In genomic region chrX:46792826-46793195, GRCh38 we compare ENCODE assay signal across 1 cellular context.
TF ChIP-seq lines count a peak whose summit lies in the region.

No MANE protein-coding gene starts in this region.

TF ChIP-seq in endothelial cell of umbilical vein, 7 proteins besides CTCF, POLR2A, EP300 and RAD21:
- no peak for TF ChIP-seq MYC (IDR thresholded peaks at IDR 0.05; ENCODE audit: low read depth, low read length)
- TF ChIP-seq GATA2 (IDR thresholded peaks at IDR 0.05; ENCODE audit: insufficient read depth, insufficient read length, low read depth, low read length), result no peak
- TF ChIP-seq EZH2 (IDR thresholded peaks at IDR 0.05; ENCODE audit: borderline replicate concordance, low read depth, low read length, severe bottlenecking), result no peak
- TF ChIP-seq POLR2AphosphoS5 (IDR thresholded peaks at IDR 0.05; ENCODE audit: insufficient read depth, low read depth, low read length), result no peak
- no peak for TF ChIP-seq JUN (IDR thresholded peaks at IDR 0.05; ENCODE audit: borderline replicate concordance, insufficient read depth, insufficient read length, low read depth)
- no peak for TF ChIP-seq FOS (IDR thresholded peaks at IDR 0.05; ENCODE audit: borderline replicate concordance, insufficient read depth, low read length)
